In the genomic region with DNA sequence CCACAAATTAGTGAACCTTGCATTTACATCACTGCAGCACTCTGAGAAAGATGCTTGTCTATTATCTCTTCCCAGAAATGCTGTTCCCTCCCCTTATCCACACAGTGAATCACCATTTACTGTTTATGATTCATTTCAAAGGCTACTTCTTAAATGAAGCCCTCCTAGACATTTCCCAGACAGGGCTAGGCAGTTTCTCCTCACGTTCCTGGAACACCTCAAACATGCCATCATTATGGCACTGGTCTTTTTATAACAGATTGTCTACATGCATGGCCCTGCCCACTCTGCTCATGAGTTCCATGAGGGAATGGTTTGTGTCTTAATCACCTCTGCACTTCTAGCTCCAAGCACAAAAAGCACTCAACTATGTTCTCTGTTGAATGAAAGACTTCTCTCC, we compare ENCODE assay signal across 14 cellular contexts. TPM values are rescaled to one million over a fixed set of nuclear protein-coding genes. Genes with fewer than 3 reads are reported as not detected.
A peak's percentile ranks its signal among the peaks of the same experiment; 100 is the strongest.
DNase-seq lines count a peak whose midpoint lies in the region; ATAC-seq, FAIRE-seq and TF ChIP-seq lines count a peak whose summit lies in the region.
"Had no signal": no experiment of that assay in that cellular context is flagged by ENCODE, and none has a peak within 500 bp of the region (broad histone marks: within the 10 kb centered on the region; RNA-seq: fewer than 3 reads in every experiment).

No MANE protein-coding gene starts in this region.

- no peak overlapping the region for H3K27ac Mint-ChIP-seq in stimulated activated naive B cell treated with anti-CD40 and anti-IgM and Interleukin-4, amounts not matched to agents 10 μg/mL and 1 μg/mL and 100 μg/mL, for 72 hours
- H3K27ac Mint-ChIP-seq: type B pancreatic cell had no signal

- H3K9me1 ChIP-seq in K562 (ENCODE audit: control insufficient read depth, insufficient read depth, low read length) = no peaks in the 10 kb centered on the region
- H3K9me1 ChIP-seq in keratinocyte (ENCODE audit: control insufficient read depth, extremely low read depth, insufficient read depth, low read length) = no peaks in the 10 kb centered on the region

- no peaks in the 10 kb centered on the region for H3K79me2 ChIP-seq in K562 (ENCODE audit: control insufficient read depth, insufficient read depth, low read length)
- H3K79me2 ChIP-seq in keratinocyte (ENCODE audit: control insufficient read depth, insufficient read depth, low read length) = no peaks in the 10 kb centered on the region
- no peaks in the 10 kb centered on the region for H3K79me2 ChIP-seq in OCI-LY7 (ENCODE audit: insufficient read depth, low read depth, low read length)

- no peaks in the 10 kb centered on the region for H3K4me1 Mint-ChIP-seq in stimulated activated naive B cell treated with anti-CD40 and anti-IgM and Interleukin-4, amounts not matched to agents 10 μg/mL and 1 μg/mL and 100 μg/mL, for 72 hours

- BruUV-seq in K562 (replicated peaks; lab: Mats Ljungman, UMichigan) = no TSS peak
- no TSS peak for BruUV-seq in OCI-LY7 (replicated peaks; lab: Mats Ljungman, UMichigan)

- H2AFZ ChIP-seq in K562 (ENCODE audit: low read depth, low read length) (no peak overlapping the region), keratinocyte (ENCODE audit: control insufficient read depth, low read length) (no peak overlapping the region), OCI-LY7 (ENCODE audit: low read length) (no peak overlapping the region)

- H3K9me3 Mint-ChIP-seq in stimulated activated naive B cell treated with anti-CD40 and anti-IgM and Interleukin-4, amounts not matched to agents 10 μg/mL and 1 μg/mL and 100 μg/mL, for 72 hours = no peaks in the 10 kb centered on the region
- H3K9me3 Mint-ChIP-seq: activated T-cell treated with anti-CD3 and anti-CD28 coated beads, Interleukin-2, amount 50 U/mL, for 4 hours; type B pancreatic cell had no signal

- no peaks in the 10 kb centered on the region for H3K9me3 ChIP-seq in K562 (replicated peaks; ENCODE audit: control insufficient read depth, insufficient read depth, low read depth, low read length)
- no peaks in the 10 kb centered on the region for H3K9me3 ChIP-seq in keratinocyte (ENCODE audit: control insufficient read depth, low read depth, low read length)
- H3K9me3 ChIP-seq in upper lobe of right lung = no peaks in the 10 kb centered on the region
- no peaks in the 10 kb centered on the region for H3K9me3 ChIP-seq in OCI-LY7 (ENCODE audit: low read length)
- H3K9me3 ChIP-seq: colonic mucosa, HAP-1 had no signal

- CTCF ChIA-PET in K562 (lab: Yijun Ruan, JAX; ENCODE audit: low intra/inter-chr PET ratio) (no interaction called here), OCI-LY7 (lab: Charles Lee; ENCODE audit: unreplicated experiment) (no interaction called here)

- no peak overlapping the region for H3K4me3 Mint-ChIP-seq in stimulated activated naive B cell treated with anti-CD40 and anti-IgM and Interleukin-4, amounts not matched to agents 10 μg/mL and 1 μg/mL and 100 μg/mL, for 72 hours
- H3K4me3 Mint-ChIP-seq: activated T-cell treated with anti-CD3 and anti-CD28 coated beads, Interleukin-2, amount 50 U/mL, for 4 hours; type B pancreatic cell had no signal

- TF ChIP-seq EP300 in K562 (IDR thresholded peaks at IDR 0.05; ENCODE audit: low read length) = no peak

- dilution Hi-C loops in keratinocyte (cut with MboI; ENCODE audit: extremely low pct_ligation_motif_present, low sequenced_read_pairs) = no loop called here

- FAIRE-seq in K562 (lab: Jason Lieb, UNC) (no peak), keratinocyte (lab: Jason Lieb, UNC) (peak; percentile 96)

- in situ Hi-C loops in K562 (cut with MboI) = no loop called here

- H3K27me3 Mint-ChIP-seq in stimulated activated naive B cell treated with anti-CD40 and anti-IgM and Interleukin-4, amounts not matched to agents 10 μg/mL and 1 μg/mL and 100 μg/mL, for 72 hours = no peaks in the 10 kb centered on the region
- H3K27me3 Mint-ChIP-seq: type B pancreatic cell had no signal

- ATAC-seq in K562 = no peak
- ATAC-seq in upper lobe of right lung = no peak
- no peak for ATAC-seq in stimulated activated naive B cell treated with anti-CD40 and anti-IgM and Interleukin-4, amounts not matched to agents 10 μg/mL and 1 μg/mL and 100 μg/mL, for 72 hours (replicated peaks)
- ATAC-seq: activated T-cell treated with anti-CD3 and anti-CD28 coated beads, Interleukin-2, amount 50 U/mL, for 4 hours; sciatic nerve had no signal

- intact Hi-C loops in K562 (cut with micrococcal nuclease) (no loop called here), upper lobe of right lung (cut with DNase I) (no loop called here), OCI-LY7 (cut with micrococcal nuclease; ENCODE audit: unreplicated experiment) (no loop called here)

- H3K9me2 ChIP-seq in OCI-LY7 (ENCODE audit: insufficient read depth, low read length) = no peaks in the 10 kb centered on the region

- H3K4me1 ChIP-seq in K562 (replicated peaks in 1 of 2; ENCODE audit: control insufficient read depth in 2 of 2, insufficient read depth in 2 of 2, low read length in 2 of 2) (no peaks in the 10 kb centered on the region), keratinocyte (ENCODE audit: control insufficient read depth, extremely low read depth, insufficient read depth, low read length) (peaks cover 14% of the 10 kb centered on the region), upper lobe of right lung (no peaks in the 10 kb centered on the region), OCI-LY7 (ENCODE audit: insufficient read depth, low read length, poor library complexity, severe bottlenecking) (no peaks in the 10 kb centered on the region)
- H3K4me1 ChIP-seq: colonic mucosa, HAP-1 had no signal

- H3K36me3 ChIP-seq in K562 (ENCODE audit: control insufficient read depth, insufficient read depth, low read length) (peaks cover 24% of the 10 kb centered on the region; the same call in 2 of the 3 replicates), keratinocyte (ENCODE audit: control insufficient read depth in 2 of 2, extremely low read depth in 1 of 2, insufficient read depth in 2 of 2, low read length in 2 of 2) (peaks cover 0 to 2% of the 10 kb centered on the region in 2 experiments), upper lobe of right lung (peaks cover 54% of the 10 kb centered on the region), OCI-LY7 (ENCODE audit: insufficient read depth, low read length) (no peaks in the 10 kb centered on the region)
- H3K36me3 ChIP-seq: colonic mucosa had no signal

- POLR2A ChIA-PET in K562 (lab: Yijun Ruan, JAX) (no interaction called here), OCI-LY7 (lab: Charles Lee) (no interaction called here)

- H3K36me3 Mint-ChIP-seq in stimulated activated naive B cell treated with anti-CD40 and anti-IgM and Interleukin-4, amounts not matched to agents 10 μg/mL and 1 μg/mL and 100 μg/mL, for 72 hours = peaks cover 13 to 48% of the 10 kb centered on the region in 2 donors

- 17% methylated on average over 1 of the region's 1 CpG for WGBS in K562 (ENCODE audit: insufficient coverage, low coverage, missing lambda C conversion rate)

- H3K4me3 ChIP-seq in K562 = no peak overlapping the region
- H3K4me3 ChIP-seq in keratinocyte (ENCODE audit: control insufficient read depth in 2 of 3, extremely low read depth in 1 of 3, insufficient read depth in 2 of 3, low read depth in 1 of 3, low read length in 3 of 3) = no peak overlapping the region
- H3K4me3 ChIP-seq in upper lobe of right lung = no peak overlapping the region
- H3K4me3 ChIP-seq in OCI-LY7 (ENCODE audit: low read depth, low read length, poor library complexity, severe bottlenecking) = no peak overlapping the region
- H3K4me3 ChIP-seq: colonic mucosa, HAP-1 had no signal

- no peaks in the 10 kb centered on the region for H4K20me1 ChIP-seq in K562 (replicated peaks; ENCODE audit: control insufficient read depth, insufficient read depth, low read length)
- H4K20me1 ChIP-seq in keratinocyte (ENCODE audit: control insufficient read depth, extremely low read depth, insufficient read depth, low read length) = no peaks in the 10 kb centered on the region
- no peaks in the 10 kb centered on the region for H4K20me1 ChIP-seq in OCI-LY7 (ENCODE audit: insufficient read depth, low read length)

- no peak for TF ChIP-seq POLR2A in K562 (conservative IDR thresholded peaks at IDR 0.05)

- no peak for TF ChIP-seq RAD21 in K562 (CRISPR knock-in tag; conservative IDR thresholded peaks at IDR 0.05 in 1 of 2, IDR thresholded peaks at IDR 0.05 in 1 of 2)

- H3K27me3 ChIP-seq in K562 (ENCODE audit: control insufficient read depth in 2 of 2, insufficient read depth in 2 of 2, low read length in 2 of 2) = no peaks in the 10 kb centered on the region
- no peaks in the 10 kb centered on the region for H3K27me3 ChIP-seq in keratinocyte (ENCODE audit: control insufficient read depth, extremely low read depth, insufficient read depth, low read length)
- H3K27me3 ChIP-seq in upper lobe of right lung = no peaks in the 10 kb centered on the region
- H3K27me3 ChIP-seq: colonic mucosa had no signal

- DNase-seq in AG08396 (ENCODE audit: low spot score) = peak; percentile 40
- DNase-seq in HS-27A (ENCODE audit: low read depth) = peak; percentile 91
- DNase-seq in K562 (ENCODE audit: extremely low read depth in 1 of 4, low spot score in 3 of 4) = no peak
- peak; percentile 76 for DNase-seq in keratinocyte (ENCODE audit: low read depth, low spot score)
- no peak for DNase-seq in T-helper 9 cell
- DNase-seq in upper lobe of right lung = no peak
- DNase-seq in stimulated activated naive B cell treated with anti-CD40 and anti-IgM and Interleukin-4, amounts not matched to agents 10 μg/mL and 1 μg/mL and 100 μg/mL, for 72 hours = no peak
- DNase-seq in OCI-LY7 (ENCODE audit: low spot score) = no peak
- DNase-seq: activated T-cell treated with anti-CD3 and anti-CD28 coated beads, Interleukin-2, amount 50 U/mL, for 4 hours; colonic mucosa had no signal

- TF ChIP-seq CTCF in K562 (IDR thresholded peaks at IDR 0.05 in 2 of 3, conservative IDR thresholded peaks at IDR 0.05 in 1 of 3; ENCODE audit: insufficient read depth in 2 of 3, low read depth in 1 of 3, low read length in 3 of 3) (no peak), keratinocyte (optimal IDR thresholded peaks at IDR 0.05 in 1 of 3, IDR thresholded peaks at IDR 0.05 in 1 of 3, conservative IDR thresholded peaks at IDR 0.05 in 1 of 3; ENCODE audit: extremely low read depth in 1 of 3, insufficient read depth in 2 of 3, low read length in 3 of 3) (no peak), upper lobe of right lung (IDR thresholded peaks at IDR 0.05) (no peak), OCI-LY7 (conservative IDR thresholded peaks at IDR 0.05; ENCODE audit: low read length) (no peak)

- H3K9ac ChIP-seq in K562 (ENCODE audit: insufficient read depth in 1 of 2, low read depth in 2 of 2, low read length in 2 of 2) = no peak overlapping the region
- H3K9ac ChIP-seq in keratinocyte (ENCODE audit: control insufficient read depth, extremely low read depth, insufficient read depth, low read length) = no peak overlapping the region

- H3K4me2 ChIP-seq in K562 (ENCODE audit: insufficient read depth, low read length) (no peak overlapping the region), keratinocyte (ENCODE audit: control insufficient read depth, extremely low read depth, insufficient read depth, low read depth, low read length) (peak overlapping the region; percentile 15), OCI-LY7 (ENCODE audit: low read length) (no peak overlapping the region)

- H3K27ac ChIP-seq in K562 (ENCODE audit: extremely low read depth, low read depth, low read length) (no peak overlapping the region), keratinocyte (ENCODE audit: control insufficient read depth, insufficient read depth, low read length) (peak overlapping the region; percentile 15), upper lobe of right lung (no peak overlapping the region), OCI-LY7 (ENCODE audit: low read depth, low read length, poor library complexity, severe bottlenecking) (no peak overlapping the region)
- H3K27ac ChIP-seq: colonic mucosa, VCaP had no signal

RNA-seq across cellular contexts. Expression of gene TM2D3, which starts 32.2 kb away (rescaled TPM):
- 75.4 and 111 TPM in 2 replicates for total RNA-seq in K562 (2011; cell fraction: chromatin; rRNA removed; ENCODE audit: low replicate concordance)
- total RNA-seq in K562 (2011; cell fraction: nucleolus; rRNA removed) = 93.2 and 100 TPM in 2 replicates
- 121 and 152 TPM in 2 replicates for total RNA-seq in K562 (2011; cell fraction: nucleoplasm; rRNA removed)
- total RNA-seq in K562 (2014; rRNA removed) (16.5 and 23.5 TPM in 2 replicates), K562 (2014; rRNA removed; fragmentation: Illumina TruSeq; extraction: Trizol) (31.3 and 32.4 TPM in 2 replicates), K562 (2015; rRNA removed; fragmentation: Illumina TruSeq; extraction: Trizol) (34.1 and 34.9 TPM in 2 replicates), K562 (2021) (27.4 and 28.9 TPM in 2 replicates), upper lobe of right lung (47.4 TPM), OCI-LY7 (2022) (33.6 and 40.5 TPM in 2 replicates)
- polyA plus RNA-seq in K562 (2011; rRNA removed) (59.5 and 61.0 TPM in 2 replicates), K562 (2014; fragmentation: Illumina TruSeq; extraction: Trizol) (25.3 and 26.8 TPM in 2 replicates), K562 (2014; fragmentation: Nextera tagmentation; extraction: Ambion mirVana) (10 to 100 TPM; 59.2 to 67.9 TPM), K562 (2014; rRNA removed) (27.9 and 28.2 TPM in 2 replicates), keratinocyte (42.1 to 58.5 TPM (median 56.7 TPM) in 3 replicates)
- 33.6 and 42.8 TPM in 2 replicates for polyA plus RNA-seq in K562 (2011; cell fraction: cytosol; rRNA removed)
- polyA plus RNA-seq in K562 (2011; cell fraction: nucleus; rRNA removed) = 58.3 and 77.8 TPM in 2 replicates
- polyA plus RNA-seq in K562 (2012) = 22.2 and 31.4 TPM in 2 replicates
- polyA minus RNA-seq in K562 (2011; rRNA and poly(A)+ RNA removed) = 50.4 and 52.1 TPM in 2 replicates
- 20.9 and 28.2 TPM in 2 replicates for polyA minus RNA-seq in K562 (2011; cell fraction: cytosol; rRNA and poly(A)+ RNA removed)
- 67.7 and 82.9 TPM in 2 replicates for polyA minus RNA-seq in K562 (2011; cell fraction: nucleus; rRNA and poly(A)+ RNA removed)
- 31.9 TPM for polyA plus RNA-seq in keratinocyte (2011; ENCODE audit: low read depth)
- polyA plus RNA-seq in keratinocyte (2011; cell fraction: cytosol; rRNA removed) = 26.1 and 36.2 TPM in 2 replicates
- 73.1 and 76.1 TPM in 2 replicates for polyA plus RNA-seq in keratinocyte (2011; cell fraction: nucleus; rRNA removed)
- polyA plus RNA-seq in keratinocyte (2012; ENCODE audit: low replicate concordance) = 37.5 and 50.5 TPM in 2 replicates
- 9.5 to 36.7 TPM (median 31.8 TPM) in 3 replicates for polyA minus RNA-seq in keratinocyte
- 34.1 TPM for polyA minus RNA-seq in keratinocyte (2011; cell fraction: cytosol; rRNA and poly(A)+ RNA removed)
- 37.0 and 54.1 TPM in 2 replicates for polyA minus RNA-seq in keratinocyte (2011; cell fraction: nucleus; rRNA and poly(A)+ RNA removed)
- 28.2 and 39.0 TPM in 2 replicates for total RNA-seq in OCI-LY7 (2014; rRNA removed; shearing (Covaris generic))

RNA-seq across cellular contexts. Expression of gene TARS3, which starts 39.9 kb away (rescaled TPM):
- total RNA-seq in K562 (2011; cell fraction: chromatin; rRNA removed; ENCODE audit: low replicate concordance) = 10.9 and 23.9 TPM in 2 replicates
- total RNA-seq in K562 (2011; cell fraction: nucleolus; rRNA removed) = 7.0 and 8.3 TPM in 2 replicates
- total RNA-seq in K562 (2011; cell fraction: nucleoplasm; rRNA removed) = 10.9 and 14.0 TPM in 2 replicates
- total RNA-seq in K562 (2014; rRNA removed) (12.1 and 13.3 TPM in 2 replicates), K562 (2014; rRNA removed; fragmentation: Illumina TruSeq; extraction: Trizol) (13.2 and 14.5 TPM in 2 replicates), K562 (2015; rRNA removed; fragmentation: Illumina TruSeq; extraction: Trizol) (14.3 and 14.7 TPM in 2 replicates), K562 (2021) (8.6 and 8.7 TPM in 2 replicates), upper lobe of right lung (12.0 TPM), OCI-LY7 (2022) (11.0 and 11.4 TPM in 2 replicates)
- polyA plus RNA-seq in K562 (2011; rRNA removed) (5.1 and 5.8 TPM in 2 replicates), K562 (2014; fragmentation: Illumina TruSeq; extraction: Trizol) (8.1 and 9.8 TPM in 2 replicates), K562 (2014; fragmentation: Nextera tagmentation; extraction: Ambion mirVana) (1 to 10 TPM; 2.1 to 3.0 TPM), K562 (2014; rRNA removed) (10.0 and 10.9 TPM in 2 replicates), keratinocyte (2.8 to 3.9 TPM (median 3.0 TPM) in 3 replicates)
- 1.7 and 2.2 TPM in 2 replicates for polyA plus RNA-seq in K562 (2011; cell fraction: cytosol; rRNA removed)
- polyA plus RNA-seq in K562 (2011; cell fraction: nucleus; rRNA removed) = 6.0 and 7.4 TPM in 2 replicates
- polyA plus RNA-seq in K562 (2012) = 6.1 and 6.9 TPM in 2 replicates
- polyA minus RNA-seq in K562 (2011; rRNA and poly(A)+ RNA removed) = 9.8 and 11.1 TPM in 2 replicates
- polyA minus RNA-seq in K562 (2011; cell fraction: cytosol; rRNA and poly(A)+ RNA removed) = 6.9 and 7.2 TPM in 2 replicates
- 9.4 and 12.6 TPM in 2 replicates for polyA minus RNA-seq in K562 (2011; cell fraction: nucleus; rRNA and poly(A)+ RNA removed)
- polyA plus RNA-seq in keratinocyte (2011; ENCODE audit: low read depth) = 11.3 TPM
- polyA plus RNA-seq in keratinocyte (2011; cell fraction: cytosol; rRNA removed) = 1.9 and 2.8 TPM in 2 replicates
- polyA plus RNA-seq in keratinocyte (2011; cell fraction: nucleus; rRNA removed) = 3.7 and 5.9 TPM in 2 replicates
- polyA plus RNA-seq in keratinocyte (2012; ENCODE audit: low replicate concordance) = 4.2 and 4.4 TPM in 2 replicates
- polyA minus RNA-seq in keratinocyte = 1.7 to 5.3 TPM (median 2.0 TPM) in 3 replicates
- 3.3 TPM for polyA minus RNA-seq in keratinocyte (2011; cell fraction: cytosol; rRNA and poly(A)+ RNA removed)
- polyA minus RNA-seq in keratinocyte (2011; cell fraction: nucleus; rRNA and poly(A)+ RNA removed) = 3.8 and 5.0 TPM in 2 replicates
- 7.1 and 9.2 TPM in 2 replicates for total RNA-seq in OCI-LY7 (2014; rRNA removed; shearing (Covaris generic))

Comparison
In these comparisons a context has a peak if more than half of its experiments do, and no peak if none do; other contexts are left out.
1. DNase-seq: peak in AG08396 (single experiment), HS-27A (single experiment) and keratinocyte (single experiment); none in K562 (0 of 4), T-helper 9 cell (single experiment), upper lobe of right lung (single experiment), stimulated activated naive B cell treated with anti-CD40 and anti-IgM and Interleukin-4, amounts not matched to agents 10 μg/mL and 1 μg/mL and 100 μg/mL, for 72 hours (single experiment) and OCI-LY7 (single experiment).